15 cellular contexts compared by ENCODE assay signal in the genomic region with DNA sequence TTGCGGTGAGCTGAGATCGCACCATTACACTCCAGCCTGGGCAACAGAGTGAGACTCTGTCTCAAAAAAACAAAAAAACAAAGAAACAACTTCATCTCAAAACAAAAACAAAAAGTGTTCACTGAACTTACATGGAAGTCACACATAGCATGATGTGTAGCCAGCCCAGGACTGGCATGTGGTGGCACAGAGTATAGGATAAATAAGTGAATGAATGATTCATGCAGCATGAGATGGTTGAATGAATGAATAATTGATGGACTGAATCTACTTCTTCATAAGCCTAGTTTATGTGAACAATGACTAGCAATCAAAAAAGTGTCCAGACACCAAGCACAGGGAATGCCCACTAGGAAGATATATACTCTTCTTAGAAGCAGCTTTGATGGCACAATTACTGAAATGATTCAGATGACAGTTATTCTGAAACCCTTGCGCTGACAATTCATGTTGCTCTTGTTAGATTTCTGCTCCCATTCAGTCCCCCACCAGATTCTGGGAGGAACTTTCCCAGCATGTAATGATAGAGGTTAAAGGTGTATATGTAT. TPM values are rescaled to one million over a fixed set of nuclear protein-coding genes. Genes with fewer than 3 reads are reported as not detected.
DNase-seq lines count a peak whose midpoint lies in the region; ATAC-seq and TF ChIP-seq lines count a peak whose summit lies in the region.
"Had no signal": no experiment of that assay in that cellular context is flagged by ENCODE, and none has a peak within 500 bp of the region (broad histone marks: within the 10 kb centered on the region; RNA-seq: fewer than 3 reads in every experiment).

No MANE protein-coding gene starts in this region.

- BruUV-seq in mammary epithelial cell (replicated peaks; lab: Mats Ljungman, UMichigan): no TSS peak
- no TSS peak for BruUV-seq in MCF 10A (replicated peaks; lab: Mats Ljungman, UMichigan)

- TF ChIP-seq RAD21 in liver (IDR thresholded peaks at IDR 0.05): no peak

- dilution Hi-C loops in mammary epithelial cell (cut with HindIII; ENCODE audit: low sequenced_read_pairs): no loop called here

- CTCF ChIA-PET in mammary epithelial cell (lab: Charles Lee; ENCODE audit: low non-redundant PET) (no interaction called here), MCF 10A (lab: Yijun Ruan, JAX) (no interaction called here)

- H3K27ac ChIP-seq in mammary epithelial cell (ENCODE audit: insufficient read depth, low read depth, low read length) (no peak overlapping the region), liver (ENCODE audit: low read depth in 1 of 2, low read length in 2 of 2) (peak overlapping the region; percentile 16 to 82)
- H3K27ac ChIP-seq: C4-2B, SJSA1 had no signal

- no peak overlapping the region for H3K4me3 ChIP-seq in mammary epithelial cell (replicated peaks in 1 of 3; ENCODE audit: insufficient read depth in 1 of 3, low read depth in 2 of 3, low read length in 3 of 3)
- no peak overlapping the region for H3K4me3 ChIP-seq in liver (ENCODE audit: low read depth in 1 of 3, low read length in 3 of 3)
- H3K4me3 ChIP-seq: SJSA1 had no signal

- H3K4me2 ChIP-seq in mammary epithelial cell (ENCODE audit: insufficient read depth, low read depth, low read length): no peak overlapping the region

- 96% methylated on average over 3 of the region's 3 CpGs for WGBS in mammary epithelial cell (ENCODE audit: low coverage, missing lambda C conversion rate)
- 87% methylated on average over 3 of the region's 3 CpGs for WGBS in liver

- H3K9me3 ChIP-seq in mammary epithelial cell (replicated peaks; ENCODE audit: insufficient read depth, low read length) (no peaks in the 10 kb centered on the region), liver (ENCODE audit: control insufficient read depth in 4 of 4, low read length in 3 of 4) (no peaks in the 10 kb centered on the region)
- H3K9me3 ChIP-seq: SJSA1 had no signal

- H3K36me3 ChIP-seq in mammary epithelial cell (ENCODE audit: insufficient read depth, low read length) (no peaks in the 10 kb centered on the region), liver (ENCODE audit: control insufficient read depth in 4 of 4, insufficient read depth in 3 of 4, low read depth in 1 of 4, low read length in 3 of 4) (no peaks in the 10 kb centered on the region)
- H3K36me3 ChIP-seq: SJSA1 had no signal

- H3K9ac ChIP-seq in mammary epithelial cell (ENCODE audit: insufficient read depth, low read length) (no peak overlapping the region), liver (ENCODE audit: low read depth in 1 of 2, low read length in 2 of 2) (peak overlapping the region in 1 of 2 donors; percentile 7)

- H3K36me3 Mint-ChIP-seq in MCF 10A (ENCODE audit: insufficient read depth, unreplicated experiment): no peaks in the 10 kb centered on the region

- TF ChIP-seq CTCF in mammary epithelial cell (conservative IDR thresholded peaks at IDR 0.05 in 1 of 2, IDR thresholded peaks at IDR 0.05 in 1 of 2; ENCODE audit: extremely low read depth in 1 of 2, insufficient read depth in 1 of 2, low read depth in 1 of 2, low read length in 2 of 2): no peak
- no peak for TF ChIP-seq CTCF in MCF 10A (IDR thresholded peaks at IDR 0.05; ENCODE audit: unreplicated experiment)
- no peak for TF ChIP-seq CTCF in liver (IDR thresholded peaks at IDR 0.05; ENCODE audit: low read depth, low read length, missing input control)

- H3K4me1 ChIP-seq in mammary epithelial cell (ENCODE audit: insufficient read depth, low read length) (peaks cover 9% of the 10 kb centered on the region), liver (ENCODE audit: control insufficient read depth in 4 of 4, insufficient read depth in 4 of 4, low read length in 3 of 4) (peaks cover 9 to 20% (median 12%) of the 10 kb centered on the region in 4 donors)
- H3K4me1 ChIP-seq: SJSA1 had no signal

- H3K27ac Mint-ChIP-seq in MCF 10A (ENCODE audit: low read depth, unreplicated experiment): no peak overlapping the region

- H3K4me3 Mint-ChIP-seq in MCF 10A (ENCODE audit: unreplicated experiment): no peak overlapping the region

- H3K27me3 ChIP-seq in mammary epithelial cell (ENCODE audit: insufficient read depth, low read length) (no peaks in the 10 kb centered on the region), liver (ENCODE audit: control insufficient read depth in 4 of 4, insufficient read depth in 4 of 4, low read length in 3 of 4) (no peaks in the 10 kb centered on the region)
- H3K27me3 ChIP-seq: SJSA1 had no signal

- H3K4me1 Mint-ChIP-seq in MCF 10A (ENCODE audit: insufficient read depth, unreplicated experiment): peaks cover 6% of the 10 kb centered on the region

- no peak for DNase-seq in mammary epithelial cell
- no peak for DNase-seq in MCF 10A (ENCODE audit: unreplicated experiment)
- no peak for DNase-seq in LoVo (ENCODE audit: low spot score)
- no peak for DNase-seq in occipital lobe (lab: John Stamatoyannopoulos, UW)
- DNase-seq: HCEC 1CT, KG1, NCI-H1048, NCI-H1436 treated with DMSO at 0.1 percent for 48 hours, NCI-H2227 treated with DMSO at 0.1 percent for 48 hours had no signal

- no peaks in the 10 kb centered on the region for H3K27me3 Mint-ChIP-seq in MCF 10A (ENCODE audit: insufficient read depth, unreplicated experiment)

- H2AFZ ChIP-seq in mammary epithelial cell (ENCODE audit: low read depth, low read length): peak overlapping the region; percentile 50

- H3K79me2 ChIP-seq in mammary epithelial cell (ENCODE audit: insufficient read depth, low read length): no peaks in the 10 kb centered on the region

- in situ Hi-C loops in mammary epithelial cell (cut with MboI; ENCODE audit: low sequenced_read_pairs in 2 of 2): no loop called here

- H3K9me3 Mint-ChIP-seq in MCF 10A (ENCODE audit: unreplicated experiment): peaks cover 9% of the 10 kb centered on the region

- ATAC-seq in HG03354 (IDR thresholded peaks at IDR 0.05; ENCODE audit: poor library complexity, severe bottlenecking, unreplicated experiment) (peak; percentile 31), HG02763 (IDR thresholded peaks at IDR 0.05; ENCODE audit: unreplicated experiment) (no peak)

- POLR2A ChIA-PET in MCF 10A (lab: Yijun Ruan, JAX): no interaction called here

- intact Hi-C loops in mammary epithelial cell (cut with micrococcal nuclease): loop anchor here (1.0 to 10.0 kb wide), 6 partner anchors 59 to 330 kb away; no protein-coding TSS in a partner anchor
- intact Hi-C loops in MCF 10A (cut with micrococcal nuclease): no loop called here

- no peaks in the 10 kb centered on the region for H4K20me1 ChIP-seq in mammary epithelial cell (ENCODE audit: insufficient read depth, low read length)

TF ChIP-seq in liver, 16 proteins besides CTCF, POLR2A, EP300 and RAD21:
- TF ChIP-seq, protein P1, sequence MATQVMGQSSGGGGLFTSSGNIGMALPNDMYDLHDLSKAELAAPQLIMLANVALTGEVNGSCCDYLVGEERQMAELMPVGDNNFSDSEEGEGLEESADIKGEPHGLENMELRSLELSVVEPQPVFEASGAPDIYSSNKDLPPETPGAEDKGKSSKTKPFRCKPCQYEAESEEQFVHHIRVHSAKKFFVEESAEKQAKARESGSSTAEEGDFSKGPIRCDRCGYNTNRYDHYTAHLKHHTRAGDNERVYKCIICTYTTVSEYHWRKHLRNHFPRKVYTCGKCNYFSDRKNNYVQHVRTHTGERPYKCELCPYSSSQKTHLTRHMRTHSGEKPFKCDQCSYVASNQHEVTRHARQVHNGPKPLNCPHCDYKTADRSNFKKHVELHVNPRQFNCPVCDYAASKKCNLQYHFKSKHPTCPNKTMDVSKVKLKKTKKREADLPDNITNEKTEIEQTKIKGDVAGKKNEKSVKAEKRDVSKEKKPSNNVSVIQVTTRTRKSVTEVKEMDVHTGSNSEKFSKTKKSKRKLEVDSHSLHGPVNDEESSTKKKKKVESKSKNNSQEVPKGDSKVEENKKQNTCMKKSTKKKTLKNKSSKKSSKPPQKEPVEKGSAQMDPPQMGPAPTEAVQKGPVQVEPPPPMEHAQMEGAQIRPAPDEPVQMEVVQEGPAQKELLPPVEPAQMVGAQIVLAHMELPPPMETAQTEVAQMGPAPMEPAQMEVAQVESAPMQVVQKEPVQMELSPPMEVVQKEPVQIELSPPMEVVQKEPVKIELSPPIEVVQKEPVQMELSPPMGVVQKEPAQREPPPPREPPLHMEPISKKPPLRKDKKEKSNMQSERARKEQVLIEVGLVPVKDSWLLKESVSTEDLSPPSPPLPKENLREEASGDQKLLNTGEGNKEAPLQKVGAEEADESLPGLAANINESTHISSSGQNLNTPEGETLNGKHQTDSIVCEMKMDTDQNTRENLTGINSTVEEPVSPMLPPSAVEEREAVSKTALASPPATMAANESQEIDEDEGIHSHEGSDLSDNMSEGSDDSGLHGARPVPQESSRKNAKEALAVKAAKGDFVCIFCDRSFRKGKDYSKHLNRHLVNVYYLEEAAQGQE (IDR thresholded peaks at IDR 0.05): no peak
- no peak for TF ChIP-seq FOXA1 (IDR thresholded peaks at IDR 0.05)
- TF ChIP-seq MAX (IDR thresholded peaks at IDR 0.05): no peak
- no peak for TF ChIP-seq ATF3 (IDR thresholded peaks at IDR 0.05)
- TF ChIP-seq SP1 (IDR thresholded peaks at IDR 0.05): no peak
- TF ChIP-seq RXRA (IDR thresholded peaks at IDR 0.05): no peak
- TF ChIP-seq FOXA2 (IDR thresholded peaks at IDR 0.05): no peak
- TF ChIP-seq HNF4A (conservative IDR thresholded peaks at IDR 0.05): no peak
- no peak for TF ChIP-seq TAF1 (conservative IDR thresholded peaks at IDR 0.05)
- TF ChIP-seq GABPA (IDR thresholded peaks at IDR 0.05 in 1 of 2, conservative IDR thresholded peaks at IDR 0.05 in 1 of 2): no peak
- no peak for TF ChIP-seq EGR1 (IDR thresholded peaks at IDR 0.05; ENCODE audit: low read depth in 2 of 2)
TF ChIP-seq in liver: peak in this region for 0.

RNA-seq across cellular contexts. Expression of gene SERPINA2, which starts 11.8 kb away (rescaled TPM):
- total RNA-seq in mammary epithelial cell: not detected
- not detected for polyA plus RNA-seq in mammary epithelial cell
- polyA minus RNA-seq in mammary epithelial cell: not detected
- total RNA-seq in MCF 10A (2022): not detected in 2 replicates
- not detected for total RNA-seq in liver
- not detected for polyA plus RNA-seq in liver
- not detected for total RNA-seq in occipital lobe
- total RNA-seq: M059J, SJSA1 had no signal

RNA-seq across cellular contexts. Expression of gene SERPINA6, which starts 31.6 kb away (rescaled TPM):
- total RNA-seq in mammary epithelial cell (not detected), MCF 10A (2022) (not detected in 2 replicates), liver (100 to 1,000 TPM; 188 to 330 TPM), occipital lobe (not detected)
- polyA plus RNA-seq in mammary epithelial cell (0.05 TPM), liver (100 to 1,000 TPM; 327 to 357 TPM)
- polyA minus RNA-seq in mammary epithelial cell: not detected
- total RNA-seq: SJSA1 had no signal

RNA-seq across cellular contexts. Expression of gene SERPINA1, which starts 33.7 kb away (rescaled TPM):
- 100 to 1,000 TPM in 1 of 2 donors, 10 to 100 TPM in 1; 30.3 to 155 TPM for total RNA-seq in mammary epithelial cell
- 147 TPM for polyA plus RNA-seq in mammary epithelial cell
- polyA minus RNA-seq in mammary epithelial cell: 116 TPM
- total RNA-seq in MCF 10A (2022): 38.1 and 42.5 TPM in 2 replicates
- total RNA-seq in liver: over 10,000 TPM; 10,220 to 22,719 TPM
- over 10,000 TPM; 28,447 to 47,972 TPM for polyA plus RNA-seq in liver
- total RNA-seq in occipital lobe: 1.4 TPM

Comparison
In these comparisons a context has a peak if more than half of its experiments do, and no peak if none do; other contexts are left out.
1. RNA of gene SERPINA6, which starts 31.6 kb away (total RNA-seq): 188 to 330 TPM in liver; not detected in mammary epithelial cell, not detected in MCF 10A and not detected in occipital lobe (single experiment); every median in the first group is over 100 times any median in the second.
2. RNA of gene SERPINA1, which starts 33.7 kb away (total RNA-seq): 10,220 to 22,719 TPM in liver; 30.3 to 155 TPM in mammary epithelial cell, 38.1 to 42.5 TPM in MCF 10A and 1.4 TPM in occipital lobe (single experiment); every median in the first group is over 10 times any median in the second.